Comparison of ENCODE assay signal across 18 cellular contexts in the genomic region with DNA sequence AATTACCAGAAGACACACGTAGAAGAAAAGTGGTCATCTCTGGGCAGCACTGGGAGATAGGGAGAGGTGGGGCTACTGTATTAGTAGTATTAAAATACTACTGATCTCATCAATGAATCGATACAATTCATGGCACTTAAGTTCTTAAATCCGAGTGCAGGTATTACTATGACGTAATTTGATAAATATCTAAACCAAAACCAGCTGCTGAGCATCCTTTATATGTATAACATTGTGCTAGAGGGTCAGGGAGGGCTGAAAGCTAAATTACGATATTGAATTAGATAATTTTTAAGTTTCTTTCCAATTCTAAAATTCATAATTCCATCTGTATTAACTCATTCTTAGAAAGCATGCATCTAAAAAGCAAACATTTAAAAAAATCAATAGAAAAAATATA. TPM values are rescaled to one million over a fixed set of nuclear protein-coding genes. Genes with fewer than 3 reads are reported as not detected.
DNase-seq lines count a peak whose midpoint lies in the region; ATAC-seq, FAIRE-seq and TF ChIP-seq lines count a peak whose summit lies in the region.
"Had no signal": no experiment of that assay in that cellular context is flagged by ENCODE, and none has a peak within 500 bp of the region (broad histone marks: within the 10 kb centered on the region; RNA-seq: fewer than 3 reads in every experiment).

No MANE protein-coding gene starts in this region.

- H3K4me3 ChIP-seq in CD4-positive, CD25-positive, alpha-beta regulatory T cell (ENCODE audit: low read depth, low read length), result peak overlapping the region; percentile 21
- H3K4me3 ChIP-seq in SU-DHL-6 (ENCODE audit: insufficient read depth, low read length, poor library complexity, severe bottlenecking) (no peak overlapping the region), endodermal cell (ENCODE audit: low read length) (no peak overlapping the region), kidney (ENCODE audit: low read length in 2 of 2) (no peak overlapping the region)
- H3K4me3 ChIP-seq: body of pancreas, colonic mucosa, hepatocyte had no signal

- POLR2A ChIA-PET in CD4-positive, alpha-beta T cell (lab: Charles Lee), result interaction anchor here (0.9 to 2.5 kb wide), 11 partner anchors 15 to 367 kb away, joined by 3 to 15 read pairs (median 5); partner anchors contain the start of gene DARS1

- peak overlapping the region; percentile 51 to 93 (median 81) for H3K27ac Mint-ChIP-seq in CD4-positive, CD25-positive, alpha-beta regulatory T cell
- peak overlapping the region; percentile 92 for H3K27ac Mint-ChIP-seq in CD4-positive, alpha-beta T cell
- no peak overlapping the region for H3K27ac Mint-ChIP-seq in endodermal cell
- H3K27ac Mint-ChIP-seq: activated naive CD4-positive, alpha-beta T cell treated with anti-CD3 and anti-CD28 coated beads for 36 hours; stimulated activated naive CD8-positive, alpha-beta T cell treated with anti-CD3 and anti-CD28 coated beads, Interleukin-15, amount 100 ng/mL, for 72 hours had no signal

- no peak overlapping the region for H2AFZ ChIP-seq in SU-DHL-6 (ENCODE audit: low read depth, low read length, severe bottlenecking)
- H2AFZ ChIP-seq: hepatocyte had no signal

- FAIRE-seq in kidney (lab: Jason Lieb, UNC), result no peak
- FAIRE-seq: keratinocyte had no signal

- H3K27ac ChIP-seq in CD4-positive, CD25-positive, alpha-beta regulatory T cell (ENCODE audit: insufficient read depth, low read length, poor library complexity, severe bottlenecking), result peak overlapping the region; percentile 74
- no peak overlapping the region for H3K27ac ChIP-seq in CD4-positive, alpha-beta T cell (ENCODE audit: low read depth, low read length)
- peak overlapping the region; percentile 70 for H3K27ac ChIP-seq in SU-DHL-6 (ENCODE audit: low read depth, low read length)
- peak overlapping the region; percentile 30 for H3K27ac ChIP-seq in endodermal cell (ENCODE audit: low read depth, low read length)
- no peak overlapping the region for H3K27ac ChIP-seq in kidney (ENCODE audit: low read depth in 2 of 2, low read length in 2 of 2)

- intact Hi-C loops in CD4-positive, alpha-beta T cell (cut with DNase I, micrococcal nuclease), result loop anchor here in 1 of 2 experiments (2.0 to 5.0 kb wide), 3 partner anchors 25 to 157 kb away; partner anchors contain the start of genes CXCR4 and DARS1
- intact Hi-C loops in kidney (cut with DNase I), result no loop called here

- no peak for DNase-seq in CD4-positive, CD25-positive, alpha-beta regulatory T cell
- no peak for DNase-seq in CD4-positive, alpha-beta T cell
- DNase-seq in endodermal cell (no peak), CD1c-positive myeloid dendritic cell (ENCODE audit: extremely low spot score) (no peak), HCEC 1CT (no peak), kidney (no peak)
- DNase-seq: activated naive CD4-positive, alpha-beta T cell treated with anti-CD3 and anti-CD28 coated beads for 36 hours; body of pancreas; colonic mucosa; naive B cell; posterior cingulate gyrus; stimulated activated naive CD8-positive, alpha-beta T cell treated with anti-CD3 and anti-CD28 coated beads, Interleukin-15, amount 100 ng/mL, for 72 hours had no signal

- WGBS in endodermal cell (ENCODE audit: insufficient coverage in 1 of 2, insufficient read length in 1 of 2), 2 experiments, result 91 to 100% methylated on average over 1 to 5 of the region's 5 CpGs

- H3K79me2 ChIP-seq in SU-DHL-6 (ENCODE audit: insufficient read depth, low read length), result peaks cover 95% of the 10 kb centered on the region

- no peak overlapping the region for H3K9ac ChIP-seq in SU-DHL-6 (ENCODE audit: low read length)
- H3K9ac ChIP-seq in endodermal cell (ENCODE audit: extremely low read depth, low read length, poor library complexity, severe bottlenecking), result no peak overlapping the region
- no peak overlapping the region for H3K9ac ChIP-seq in kidney (ENCODE audit: low read length in 2 of 2)

- no peaks in the 10 kb centered on the region for H3K27me3 Mint-ChIP-seq in CD4-positive, CD25-positive, alpha-beta regulatory T cell
- H3K27me3 Mint-ChIP-seq in CD4-positive, alpha-beta T cell, result no peaks in the 10 kb centered on the region
- H3K27me3 Mint-ChIP-seq in endodermal cell (ENCODE audit: insufficient read depth), result no peaks in the 10 kb centered on the region
- H3K27me3 Mint-ChIP-seq: memory B cell; naive B cell; stimulated activated naive CD8-positive, alpha-beta T cell treated with anti-CD3 and anti-CD28 coated beads, Interleukin-15, amount 100 ng/mL, for 72 hours; type B pancreatic cell had no signal

- peaks cover 42% of the 10 kb centered on the region for H3K4me1 ChIP-seq in CD4-positive, CD25-positive, alpha-beta regulatory T cell (ENCODE audit: control insufficient read depth, insufficient read depth, low read length, poor library complexity, severe bottlenecking)
- peaks cover 6% of the 10 kb centered on the region for H3K4me1 ChIP-seq in endodermal cell (ENCODE audit: control insufficient read depth, insufficient read depth, low read length)
- peaks cover 3 to 8% of the 10 kb centered on the region in 2 donors for H3K4me1 ChIP-seq in kidney (ENCODE audit: control insufficient read depth in 1 of 2, insufficient read depth in 1 of 2, low read depth in 1 of 2, low read length in 2 of 2)

- H3K4me2 ChIP-seq in SU-DHL-6 (ENCODE audit: low read depth, low read length, poor library complexity, severe bottlenecking), result peak overlapping the region; percentile 31

- peaks cover 11% of the 10 kb centered on the region for H3K36me3 ChIP-seq in CD4-positive, CD25-positive, alpha-beta regulatory T cell (ENCODE audit: control insufficient read depth, insufficient read depth, low read length)
- H3K36me3 ChIP-seq in SU-DHL-6 (ENCODE audit: low read length), result peaks cover 38% of the 10 kb centered on the region
- H3K36me3 ChIP-seq in endodermal cell (ENCODE audit: control insufficient read depth, insufficient read depth, low read length), result peaks cover 21% of the 10 kb centered on the region
- H3K36me3 ChIP-seq in kidney (ENCODE audit: control insufficient read depth in 1 of 2, insufficient read depth in 2 of 2, low read length in 2 of 2), result no peaks in the 10 kb centered on the region
- H3K36me3 ChIP-seq: colonic mucosa had no signal

- H3K4me3 Mint-ChIP-seq in CD4-positive, CD25-positive, alpha-beta regulatory T cell, result peak overlapping the region in 3 of 4 donors; percentile 30 to 80 (median 70)
- no peak overlapping the region for H3K4me3 Mint-ChIP-seq in CD4-positive, alpha-beta T cell
- no peak overlapping the region for H3K4me3 Mint-ChIP-seq in endodermal cell
- H3K4me3 Mint-ChIP-seq: activated naive CD4-positive, alpha-beta T cell treated with anti-CD3 and anti-CD28 coated beads for 36 hours; naive B cell; stimulated activated naive CD8-positive, alpha-beta T cell treated with anti-CD3 and anti-CD28 coated beads, Interleukin-15, amount 100 ng/mL, for 72 hours; type B pancreatic cell had no signal

- peaks cover 41 to 61% (median 52%) of the 10 kb centered on the region in 4 donors for H3K4me1 Mint-ChIP-seq in CD4-positive, CD25-positive, alpha-beta regulatory T cell
- peaks cover 61% of the 10 kb centered on the region for H3K4me1 Mint-ChIP-seq in CD4-positive, alpha-beta T cell (ENCODE audit: low read depth)
- peaks cover 32% of the 10 kb centered on the region for H3K4me1 Mint-ChIP-seq in endodermal cell

- H3K9me3 Mint-ChIP-seq in CD4-positive, CD25-positive, alpha-beta regulatory T cell, result peaks cover 0 to 2% (median 0%) of the 10 kb centered on the region in 7 donors
- H3K9me3 Mint-ChIP-seq in CD4-positive, alpha-beta T cell, result no peaks in the 10 kb centered on the region
- no peaks in the 10 kb centered on the region for H3K9me3 Mint-ChIP-seq in endodermal cell
- H3K9me3 Mint-ChIP-seq: activated naive CD4-positive, alpha-beta T cell treated with anti-CD3 and anti-CD28 coated beads for 36 hours; memory B cell; naive B cell; stimulated activated naive CD8-positive, alpha-beta T cell treated with anti-CD3 and anti-CD28 coated beads, Interleukin-15, amount 100 ng/mL, for 72 hours; type B pancreatic cell had no signal

- peaks cover 7% of the 10 kb centered on the region; the same call in 1 of the 2 replicates for H4K20me1 ChIP-seq in SU-DHL-6 (ENCODE audit: low read depth, low read length)

- H3K9me3 ChIP-seq in CD4-positive, CD25-positive, alpha-beta regulatory T cell (ENCODE audit: control insufficient read depth in 2 of 2, low read length in 2 of 2), result no peaks in the 10 kb centered on the region
- H3K9me3 ChIP-seq in CD4-positive, alpha-beta T cell (ENCODE audit: control insufficient read depth, low read length), result no peaks in the 10 kb centered on the region
- H3K9me3 ChIP-seq in SU-DHL-6 (ENCODE audit: insufficient read depth, low read length) (no peaks in the 10 kb centered on the region), endodermal cell (ENCODE audit: control insufficient read depth, low read length) (no peaks in the 10 kb centered on the region), kidney (ENCODE audit: control insufficient read depth in 1 of 2, low read length in 2 of 2) (no peaks in the 10 kb centered on the region)
- H3K9me3 ChIP-seq: body of pancreas, colonic mucosa had no signal

- no peak for TF ChIP-seq CTCF in CD4-positive, alpha-beta T cell (IDR thresholded peaks at IDR 0.05)
- TF ChIP-seq CTCF in SU-DHL-6 (IDR thresholded peaks at IDR 0.05; ENCODE audit: insufficient read depth, low read length, poor library complexity, severe bottlenecking) (no peak), endodermal cell (conservative IDR thresholded peaks at IDR 0.05) (no peak), kidney (IDR thresholded peaks at IDR 0.05; ENCODE audit: borderline replicate concordance, extremely low read depth, insufficient read depth) (no peak)

- ATAC-seq in CD4-positive, CD25-positive, alpha-beta regulatory T cell (ENCODE audit: low read depth in 2 of 2), result no peak
- ATAC-seq in CD4-positive, alpha-beta T cell (ENCODE audit: poor library complexity), result no peak
- ATAC-seq: body of pancreas; Right ventricle myocardium inferior; stimulated activated naive CD8-positive, alpha-beta T cell treated with anti-CD3 and anti-CD28 coated beads, Interleukin-15, amount 100 ng/mL, for 72 hours had no signal

- no peaks in the 10 kb centered on the region for H3K9me2 ChIP-seq in SU-DHL-6 (replicated peaks; ENCODE audit: insufficient read depth, low read length)

- H3F3A ChIP-seq in SU-DHL-6 (ENCODE audit: insufficient read depth), result peaks cover 41% of the 10 kb centered on the region

- H3K36me3 Mint-ChIP-seq in CD4-positive, CD25-positive, alpha-beta regulatory T cell, result peaks cover 19% of the 10 kb centered on the region
- peaks cover 42% of the 10 kb centered on the region for H3K36me3 Mint-ChIP-seq in CD4-positive, alpha-beta T cell (ENCODE audit: low read depth)
- peaks cover 15% of the 10 kb centered on the region for H3K36me3 Mint-ChIP-seq in endodermal cell (ENCODE audit: low read depth)

- no peaks in the 10 kb centered on the region for H3K27me3 ChIP-seq in CD4-positive, CD25-positive, alpha-beta regulatory T cell (ENCODE audit: control insufficient read depth, insufficient read depth, low read length)
- no peaks in the 10 kb centered on the region for H3K27me3 ChIP-seq in CD4-positive, alpha-beta T cell (ENCODE audit: control insufficient read depth, insufficient read depth, low read length)
- H3K27me3 ChIP-seq in SU-DHL-6 (ENCODE audit: low read length) (no peaks in the 10 kb centered on the region), endodermal cell (ENCODE audit: control insufficient read depth, insufficient read depth, low read length, poor library complexity, severe bottlenecking) (no peaks in the 10 kb centered on the region)
- H3K27me3 ChIP-seq: body of pancreas, colonic mucosa, hepatocyte had no signal

- CTCF ChIA-PET in CD4-positive, alpha-beta T cell (lab: Charles Lee), result interaction anchor here (1.0 to 1.2 kb wide), 3 partner anchors 26 to 424 kb away, joined by 3 to 7 read pairs (median 3); no protein-coding TSS in a partner anchor

RNA-seq across cellular contexts. Expression of gene DARS1, which starts 25.3 kb away (rescaled TPM):
- 51.8 TPM for total RNA-seq in CD4-positive, CD25-positive, alpha-beta regulatory T cell
- polyA plus RNA-seq in CD4-positive, CD25-positive, alpha-beta regulatory T cell, result 100 to 1,000 TPM; 119 to 144 (median 130) TPM
- total RNA-seq in CD4-positive, alpha-beta T cell, result 10 to 100 TPM; 38.2 to 41.7 TPM
- total RNA-seq in endodermal cell (10 to 100 TPM; 70.5 to 75.9 TPM), kidney (77.4 TPM)
- 107 TPM for polyA plus RNA-seq in endodermal cell (2013, experiment 1 of 2)
- 103 TPM for polyA plus RNA-seq in endodermal cell (2013, experiment 2 of 2)
- polyA plus RNA-seq in kidney (ENCODE audit: insufficient read depth, low read depth, low replicate concordance), result 39.5 TPM

Comparison
In these comparisons a context has a peak if more than half of its experiments do, and no peak if none do; other contexts are left out.
1. H3K27ac ChIP-seq: peak in CD4-positive, CD25-positive, alpha-beta regulatory T cell (single experiment), SU-DHL-6 (single experiment) and endodermal cell (single experiment); none in CD4-positive, alpha-beta T cell (single experiment) and kidney (0 of 2).
2. H3K4me3 Mint-ChIP-seq: peak in CD4-positive, CD25-positive, alpha-beta regulatory T cell (3 of 4); none in CD4-positive, alpha-beta T cell (single experiment) and endodermal cell (single experiment).